Comparison of ENCODE assay signal across 13 cellular contexts in genomic region chr6:134074151-134074712, GRCh38. TPM values are rescaled to one million over a fixed set of nuclear protein-coding genes. Genes with fewer than 3 reads are reported as not detected.
DNase-seq lines count a peak whose midpoint lies in the region; TF ChIP-seq lines count a peak whose summit lies in the region.
"Had no signal": no experiment of that assay in that cellular context is flagged by ENCODE, and none has a peak within 500 bp of the region (broad histone marks: within the 10 kb centered on the region; RNA-seq: fewer than 3 reads in every experiment).

No MANE protein-coding gene starts in this region.

- POLR2A ChIA-PET in activated CD4-positive, alpha-beta T cell treated with anti-CD3 and anti-CD28 coated beads, Interleukin-2, amount 10 ng/mL, durations not matched to agents 7 days and 5 days (lab: Charles Lee): no interaction called here

- no peak overlapping the region for H3K4me3 Mint-ChIP-seq in glutamatergic neuron (ENCODE audit: unreplicated experiment)
- no peak overlapping the region for H3K4me3 Mint-ChIP-seq in activated CD4-positive, alpha-beta T cell treated with anti-CD3 and anti-CD28 coated beads, Interleukin-2, amount 10 ng/mL, durations not matched to agents 7 days and 5 days
- H3K4me3 Mint-ChIP-seq in mesothelial cell of epicardium: no peak overlapping the region
- H3K4me3 Mint-ChIP-seq: T-cell had no signal

- intact Hi-C loops in head of caudate nucleus (cut with DNase I): no loop called here

- CTCF ChIA-PET in activated CD4-positive, alpha-beta T cell treated with anti-CD3 and anti-CD28 coated beads, Interleukin-2, amount 10 ng/mL, durations not matched to agents 7 days and 5 days (lab: Charles Lee): interaction anchor here (0.8 to 0.9 kb wide), 2 partner anchors 28 to 1355 kb away, joined by 3 read pairs; no protein-coding TSS in a partner anchor

- H3K36me3 Mint-ChIP-seq in glutamatergic neuron (ENCODE audit: unreplicated experiment): no peaks in the 10 kb centered on the region
- H3K36me3 Mint-ChIP-seq in activated CD4-positive, alpha-beta T cell treated with anti-CD3 and anti-CD28 coated beads, Interleukin-2, amount 10 ng/mL, durations not matched to agents 7 days and 5 days (ENCODE audit: low read depth): no peaks in the 10 kb centered on the region
- no peaks in the 10 kb centered on the region for H3K36me3 Mint-ChIP-seq in mesothelial cell of epicardium
- H3K36me3 Mint-ChIP-seq: T-cell had no signal

- H3K27me3 Mint-ChIP-seq in glutamatergic neuron (ENCODE audit: unreplicated experiment): no peaks in the 10 kb centered on the region
- peaks cover 3% of the 10 kb centered on the region for H3K27me3 Mint-ChIP-seq in activated CD4-positive, alpha-beta T cell treated with anti-CD3 and anti-CD28 coated beads, Interleukin-2, amount 10 ng/mL, durations not matched to agents 7 days and 5 days
- no peaks in the 10 kb centered on the region for H3K27me3 Mint-ChIP-seq in mesothelial cell of epicardium (ENCODE audit: low read depth)

- TF ChIP-seq CTCF in glutamatergic neuron (IDR thresholded peaks at IDR 0.05; ENCODE audit: partially characterized antibody, unreplicated experiment): no peak
- TF ChIP-seq CTCF in mesothelial cell of epicardium (IDR thresholded peaks at IDR 0.05; ENCODE audit: unreplicated experiment): no peak

- H3K27ac Mint-ChIP-seq in glutamatergic neuron (ENCODE audit: unreplicated experiment) (no peak overlapping the region), mesothelial cell of epicardium (no peak overlapping the region)
- no peak overlapping the region for H3K27ac Mint-ChIP-seq in activated CD4-positive, alpha-beta T cell treated with anti-CD3 and anti-CD28 coated beads, Interleukin-2, amount 10 ng/mL, durations not matched to agents 7 days and 5 days
- H3K27ac Mint-ChIP-seq: T-cell had no signal

- H3K9me3 Mint-ChIP-seq in glutamatergic neuron (ENCODE audit: unreplicated experiment) (peaks cover 1% of the 10 kb centered on the region), mesothelial cell of epicardium (no peaks in the 10 kb centered on the region)
- no peaks in the 10 kb centered on the region for H3K9me3 Mint-ChIP-seq in activated CD4-positive, alpha-beta T cell treated with anti-CD3 and anti-CD28 coated beads, Interleukin-2, amount 10 ng/mL, durations not matched to agents 7 days and 5 days
- H3K9me3 Mint-ChIP-seq: T-cell had no signal

- DNase-seq in NCI-H1092 (lab: John Stamatoyannopoulos, UW) (peak; percentile 91), NCI-H510A treated with DMSO at 0.1 percent for 48 hours (lab: John Stamatoyannopoulos, UW) (peak; percentile 60), head of caudate nucleus (peak; percentile 46 to 93 (median 84)), pons (ENCODE audit: low spot score) (peak; percentile 97), glutamatergic neuron (no peak), ureter (ENCODE audit: low spot score) (no peak), mesothelial cell of epicardium (ENCODE audit: low spot score in 2 of 2, unreplicated experiment in 2 of 2) (no peak)
- DNase-seq in activated CD4-positive, alpha-beta T cell treated with anti-CD3 and anti-CD28 coated beads, Interleukin-2, amount 10 ng/mL, durations not matched to agents 7 days and 5 days: no peak
- DNase-seq: GOT3, heart left ventricle, NCI-H1694, psoas muscle, T-cell had no signal

- H3K4me1 Mint-ChIP-seq in glutamatergic neuron (ENCODE audit: low read depth, unreplicated experiment): peaks cover 6% of the 10 kb centered on the region
- peaks cover 11% of the 10 kb centered on the region for H3K4me1 Mint-ChIP-seq in activated CD4-positive, alpha-beta T cell treated with anti-CD3 and anti-CD28 coated beads, Interleukin-2, amount 10 ng/mL, durations not matched to agents 7 days and 5 days
- H3K4me1 Mint-ChIP-seq in mesothelial cell of epicardium: peaks cover 3% of the 10 kb centered on the region
- H3K4me1 Mint-ChIP-seq: T-cell had no signal

RNA-seq across cellular contexts. Expression of gene SLC2A12, which starts 21.8 kb away (rescaled TPM):
- total RNA-seq in glutamatergic neuron (ENCODE audit: unreplicated experiment): 0.12 TPM
- under 1 TPM; 0.10 to 0.20 TPM for total RNA-seq in activated CD4-positive, alpha-beta T cell treated with anti-CD3 and anti-CD28 coated beads, Interleukin-2, amount 10 ng/mL, durations not matched to agents 7 days and 5 days
- 2.6 TPM for total RNA-seq in ureter
- total RNA-seq in mesothelial cell of epicardium: 7.8 to 8.7 TPM (median 8.1 TPM) in 3 replicates

Comparison
In these comparisons a context has a peak if more than half of its experiments do, and no peak if none do; other contexts are left out.
1. DNase-seq: peak in NCI-H1092 (single experiment), NCI-H510A treated with DMSO at 0.1 percent for 48 hours (single experiment), head of caudate nucleus (42 of 42) and pons (single experiment); none in glutamatergic neuron (single experiment), activated CD4-positive, alpha-beta T cell treated with anti-CD3 and anti-CD28 coated beads, Interleukin-2, amount 10 ng/mL, durations not matched to agents 7 days and 5 days (single experiment), ureter (single experiment) and mesothelial cell of epicardium (0 of 2).